Comparison of ENCODE assay signal across 40 cellular contexts in the genomic region with DNA sequence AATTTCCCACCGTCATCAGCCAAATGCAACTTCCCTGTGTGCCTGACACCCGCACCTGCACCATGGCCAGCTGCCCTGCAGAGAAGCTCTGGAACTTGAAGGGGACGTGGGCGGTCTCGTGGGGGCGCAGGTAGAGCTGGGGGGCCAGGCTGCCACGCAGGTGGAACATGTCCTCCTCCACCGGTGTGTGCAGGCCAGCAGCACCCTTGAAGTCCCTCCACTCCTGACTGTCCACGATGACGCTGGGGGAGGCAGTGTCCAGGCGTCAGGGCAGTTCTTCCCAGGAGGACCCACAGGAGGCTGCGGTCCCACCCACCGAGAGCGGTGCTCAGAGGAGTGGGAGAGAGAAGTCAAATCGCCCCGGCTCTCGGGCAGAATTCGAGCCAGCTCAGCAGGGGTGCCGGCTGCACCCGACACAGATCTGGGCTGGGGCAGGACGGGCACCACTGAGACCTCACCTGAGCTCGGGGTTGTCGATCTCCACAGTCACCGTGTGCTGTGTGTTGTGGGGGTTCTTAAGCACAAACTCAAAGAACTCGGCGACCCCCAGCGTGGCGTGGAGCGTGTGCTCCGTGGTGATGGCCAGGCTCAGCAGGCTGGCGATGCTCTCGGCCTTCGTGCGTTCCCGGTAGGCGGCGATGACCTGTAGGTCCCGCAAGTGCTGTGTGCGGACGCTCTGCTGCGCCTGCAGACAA.
"Had no signal": no experiment of that assay in that cellular context is flagged by ENCODE, and none has a peak within 500 bp of the region (broad histone marks: within the 10 kb centered on the region; RNA-seq: fewer than 3 reads in every experiment).

No MANE protein-coding gene starts in this region.

- H3K4me1 Mint-ChIP-seq: activated naive CD4-positive, alpha-beta T cell treated with anti-CD3 and anti-CD28 coated beads, Interleukin-2, amount 50 U/mL, for 24 hours; activated naive CD8-positive, alpha-beta T cell treated with anti-CD3 and anti-CD28 coated beads for 36 hours; activated naive CD8-positive, alpha-beta T cell treated with anti-CD3 and anti-CD28 coated beads, Interleukin-2, amount 50 U/mL, for 24 hours; activated T-helper 17 cell treated with anti-CD3 and anti-CD28 coated beads, Interleukin-2, amount 50 U/mL, for 72 hours; brain; central memory CD8-positive, alpha-beta T cell had no signal

- H3K9me3 ChIP-seq: adrenal gland, ascending aorta, body of pancreas had no signal

- H3K27ac ChIP-seq: adrenal gland, ascending aorta, body of pancreas, brain microvascular endothelial cell, breast epithelium, cardiac muscle cell had no signal

- H3K27ac Mint-ChIP-seq: activated naive CD4-positive, alpha-beta T cell treated with anti-CD3 and anti-CD28 coated beads for 36 hours; activated naive CD4-positive, alpha-beta T cell treated with anti-CD3 and anti-CD28 coated beads, Interleukin-2, amount 10 ng/mL, durations not matched to agents 7 days and 5 days; activated naive CD4-positive, alpha-beta T cell treated with anti-CD3 and anti-CD28 coated beads, Interleukin-2, amount 50 U/mL, for 24 hours; activated naive CD8-positive, alpha-beta T cell; activated naive CD8-positive, alpha-beta T cell treated with anti-CD3 and anti-CD28 coated beads for 36 hours; activated naive CD8-positive, alpha-beta T cell treated with anti-CD3 and anti-CD28 coated beads, Interleukin-2, amount 10 ng/mL, durations not matched to agents 7 days and 5 days; activated naive CD8-positive, alpha-beta T cell treated with anti-CD3 and anti-CD28 coated beads, Interleukin-2, amount 50 U/mL, for 24 hours; activated T-cell treated with anti-CD3 and anti-CD28 coated beads, Interleukin-2, amount 50 U/mL, for 24 hours; activated T-cell treated with anti-CD3 and anti-CD28 coated beads, Interleukin-2, amount 50 U/mL, for 72 hours; activated T-helper 1 cell treated with anti-CD3 and anti-CD28 coated beads, Interleukin-12 subunit alpha, Interleukin-12 subunit beta, Interleukin-2, Interleukin-4 antibody, amounts not matched to agents 30 ng/mL and 10 ng/mL and 1 ng/mL, durations not matched to agents 14 hours and 24 hours and 36 hours; activated T-helper 17 cell treated with anti-CD3 and anti-CD28 coated beads, Interleukin-2, amount 50 U/mL, for 72 hours; activated T-helper 2 cell treated with anti-CD3 and anti-CD28 coated beads, Interferon-gamma antibody, Interleukin-2, Interleukin-4, amounts not matched to agents 10 μg/mL and 5 μg/mL and 100 μg/mL, durations not matched to agents 14 hours and 24 hours and 36 hours had no signal

- DNase-seq: activated effector memory CD4-positive, alpha-beta T cell treated with anti-CD3 and anti-CD28 coated beads, Interleukin-2, amount 50 U/mL, for 16 hours; activated effector memory CD4-positive, alpha-beta T cell treated with Interleukin-2 at 50 U/mL for 16 hours; activated gamma-delta T cell; activated gamma-delta T cell treated with Interleukin-2 at 50 U/mL for 16 hours; activated naive CD4-positive, alpha-beta T cell; activated naive CD4-positive, alpha-beta T cell treated with anti-CD3 and anti-CD28 coated beads for 36 hours; activated naive CD4-positive, alpha-beta T cell treated with anti-CD3 and anti-CD28 coated beads, Interleukin-2, amount 10 ng/mL, durations not matched to agents 7 days and 5 days; activated naive CD4-positive, alpha-beta T cell treated with anti-CD3 and anti-CD28 coated beads, Interleukin-2, amount 50 U/mL, for 16 hours; activated naive CD4-positive, alpha-beta T cell treated with Interleukin-2 at 50 U/mL for 16 hours; activated naive CD8-positive, alpha-beta T cell treated with anti-CD3 and anti-CD28 coated beads for 36 hours; activated naive CD8-positive, alpha-beta T cell treated with anti-CD3 and anti-CD28 coated beads, Interleukin-2, amount 10 ng/mL, durations not matched to agents 7 days and 5 days; activated naive CD8-positive, alpha-beta T cell treated with anti-CD3 and anti-CD28 coated beads, Interleukin-2, amount 50 U/mL, for 24 hours; activated T-cell treated with anti-CD3 and anti-CD28 coated beads for 4 hours; activated T-cell treated with anti-CD3 and anti-CD28 coated beads, Interleukin-2, amount 50 U/mL, for 1 hour; activated T-cell treated with anti-CD3 and anti-CD28 coated beads, Interleukin-2, amount 50 U/mL, for 24 hours; activated T-cell treated with anti-CD3 and anti-CD28 coated beads, Interleukin-2, amount 50 U/mL, for 4 hours; activated T-cell treated with anti-CD3 and anti-CD28 coated beads, Interleukin-2, amount 50 U/mL, for 48 hours; activated T-cell treated with anti-CD3 and anti-CD28 coated beads, Interleukin-2, amount 50 U/mL, for 72 hours; adrenal gland; amniotic stem cell; amygdala; anterior cingulate cortex; aorta; body of pancreas; brain microvascular endothelial cell; caudate nucleus; central memory CD4-positive, alpha-beta T cell; cerebellar nuclear complex had no signal

- H3K4me3 ChIP-seq: adrenal gland, ascending aorta, body of pancreas, breast epithelium, cardiac muscle cell had no signal

- H3K36me3 ChIP-seq: brain microvascular endothelial cell, breast epithelium had no signal

- H3K4me1 ChIP-seq: adrenal gland, ascending aorta, body of pancreas, breast epithelium had no signal

- H3K9me3 Mint-ChIP-seq: activated naive CD4-positive, alpha-beta T cell treated with anti-CD3 and anti-CD28 coated beads for 36 hours; activated naive CD4-positive, alpha-beta T cell treated with anti-CD3 and anti-CD28 coated beads, Interleukin-2, amount 10 ng/mL, durations not matched to agents 7 days and 5 days; activated naive CD4-positive, alpha-beta T cell treated with anti-CD3 and anti-CD28 coated beads, Interleukin-2, amount 50 U/mL, for 24 hours; activated naive CD8-positive, alpha-beta T cell treated with anti-CD3 and anti-CD28 coated beads for 36 hours; activated naive CD8-positive, alpha-beta T cell treated with anti-CD3 and anti-CD28 coated beads, Interleukin-2, amount 10 ng/mL, durations not matched to agents 7 days and 5 days; activated naive CD8-positive, alpha-beta T cell treated with anti-CD3 and anti-CD28 coated beads, Interleukin-2, amount 50 U/mL, for 24 hours; activated T-cell treated with anti-CD3 and anti-CD28 coated beads, Interleukin-2, amount 50 U/mL, for 24 hours; activated T-cell treated with anti-CD3 and anti-CD28 coated beads, Interleukin-2, amount 50 U/mL, for 4 hours; activated T-helper 1 cell treated with anti-CD3 and anti-CD28 coated beads, Interleukin-12 subunit alpha, Interleukin-12 subunit beta, Interleukin-2, Interleukin-4 antibody, amounts not matched to agents 30 ng/mL and 10 ng/mL and 1 ng/mL, durations not matched to agents 14 hours and 24 hours and 36 hours; activated T-helper 17 cell treated with anti-CD3 and anti-CD28 coated beads, Interleukin-2, amount 50 U/mL, for 72 hours; central memory CD8-positive, alpha-beta T cell had no signal

- H3K4me3 Mint-ChIP-seq: activated naive CD4-positive, alpha-beta T cell treated with anti-CD3 and anti-CD28 coated beads for 36 hours; activated naive CD4-positive, alpha-beta T cell treated with anti-CD3 and anti-CD28 coated beads, Interleukin-2, amount 10 ng/mL, durations not matched to agents 7 days and 5 days; activated naive CD4-positive, alpha-beta T cell treated with anti-CD3 and anti-CD28 coated beads, Interleukin-2, amount 50 U/mL, for 24 hours; activated naive CD8-positive, alpha-beta T cell; activated naive CD8-positive, alpha-beta T cell treated with anti-CD3 and anti-CD28 coated beads for 36 hours; activated naive CD8-positive, alpha-beta T cell treated with anti-CD3 and anti-CD28 coated beads, Interleukin-2, amount 10 ng/mL, durations not matched to agents 7 days and 5 days; activated naive CD8-positive, alpha-beta T cell treated with anti-CD3 and anti-CD28 coated beads, Interleukin-2, amount 50 U/mL, for 24 hours; activated T-cell treated with anti-CD3 and anti-CD28 coated beads, Interleukin-2, amount 50 U/mL, for 24 hours; activated T-cell treated with anti-CD3 and anti-CD28 coated beads, Interleukin-2, amount 50 U/mL, for 4 hours; activated T-cell treated with anti-CD3 and anti-CD28 coated beads, Interleukin-2, amount 50 U/mL, for 72 hours; activated T-helper 1 cell treated with anti-CD3 and anti-CD28 coated beads, Interleukin-12 subunit alpha, Interleukin-12 subunit beta, Interleukin-2, Interleukin-4 antibody, amounts not matched to agents 30 ng/mL and 10 ng/mL and 1 ng/mL, durations not matched to agents 14 hours and 24 hours and 36 hours; activated T-helper 17 cell treated with anti-CD3 and anti-CD28 coated beads, Interleukin-2, amount 50 U/mL, for 72 hours; brain; central memory CD8-positive, alpha-beta T cell had no signal

- H3K27me3 Mint-ChIP-seq: activated naive CD4-positive, alpha-beta T cell treated with anti-CD3 and anti-CD28 coated beads, Interleukin-2, amount 10 ng/mL, durations not matched to agents 7 days and 5 days; activated naive CD4-positive, alpha-beta T cell treated with anti-CD3 and anti-CD28 coated beads, Interleukin-2, amount 50 U/mL, for 24 hours; activated naive CD8-positive, alpha-beta T cell; activated naive CD8-positive, alpha-beta T cell treated with anti-CD3 and anti-CD28 coated beads for 36 hours; activated naive CD8-positive, alpha-beta T cell treated with anti-CD3 and anti-CD28 coated beads, Interleukin-2, amount 10 ng/mL, durations not matched to agents 7 days and 5 days; activated naive CD8-positive, alpha-beta T cell treated with anti-CD3 and anti-CD28 coated beads, Interleukin-2, amount 50 U/mL, for 24 hours; activated T-cell treated with anti-CD3 and anti-CD28 coated beads, Interleukin-2, amount 50 U/mL, for 24 hours; activated T-helper 17 cell treated with anti-CD3 and anti-CD28 coated beads, Interleukin-2, amount 50 U/mL, for 72 hours; central memory CD8-positive, alpha-beta T cell had no signal

- ATAC-seq: activated naive CD4-positive, alpha-beta T cell treated with anti-CD3 and anti-CD28 coated beads, Interleukin-2, amount 50 U/mL, for 72 hours; activated naive CD8-positive, alpha-beta T cell treated with anti-CD3 and anti-CD28 coated beads, Interleukin-2, amount 50 U/mL, for 24 hours; activated T-cell treated with anti-CD3 and anti-CD28 coated beads, Interleukin-2, amount 50 U/mL, for 4 hours; activated T-cell treated with anti-CD3 and anti-CD28 coated beads, Interleukin-2, amount 50 U/mL, for 72 hours; activated T-helper 17 cell treated with anti-CD3 and anti-CD28 coated beads, Interleukin-2, amount 50 U/mL, for 72 hours; body of pancreas had no signal

- FAIRE-seq: astrocyte had no signal

- H3K27me3 ChIP-seq: adrenal gland, ascending aorta, body of pancreas, brain microvascular endothelial cell, breast epithelium, cardiac muscle cell had no signal
